Comparison of ENCODE assay signal across 9 cellular contexts in the genomic region with DNA sequence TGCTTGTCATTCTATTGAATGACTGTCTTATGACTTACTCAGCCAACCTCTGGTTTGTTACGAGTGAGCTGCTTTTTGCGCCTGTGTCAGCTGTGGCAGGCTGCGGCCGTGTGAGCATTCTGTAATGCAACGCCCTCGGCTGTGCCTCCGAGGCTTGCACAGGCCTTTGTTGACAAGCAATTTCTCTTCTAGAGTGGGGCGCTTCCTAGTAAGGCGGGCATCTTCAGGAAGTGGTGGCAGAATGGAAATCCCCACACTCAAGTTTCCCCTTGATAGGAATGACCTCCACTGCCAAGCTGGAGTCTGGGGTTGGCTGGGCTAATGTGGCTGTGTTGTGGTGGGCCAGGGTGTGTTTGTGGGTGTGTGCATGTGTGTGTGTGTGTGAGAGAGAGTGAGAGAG. TPM values are rescaled to one million over a fixed set of nuclear protein-coding genes. Genes with fewer than 3 reads are reported as not detected.
DNase-seq lines count a peak whose midpoint lies in the region; ATAC-seq and TF ChIP-seq lines count a peak whose summit lies in the region.
"Had no signal": no experiment of that assay in that cellular context is flagged by ENCODE, and none has a peak within 500 bp of the region (broad histone marks: within the 10 kb centered on the region; RNA-seq: fewer than 3 reads in every experiment).

No MANE protein-coding gene starts in this region.

- no peak for TF ChIP-seq POLR2A in GM18505 (IDR thresholded peaks at IDR 0.05; ENCODE audit: borderline replicate concordance, extremely low read depth, insufficient read depth, insufficient read length)

- no peak for ATAC-seq in GM18505 (IDR thresholded peaks at IDR 0.05; ENCODE audit: unreplicated experiment)
- ATAC-seq in GM21825 (IDR thresholded peaks at IDR 0.05; ENCODE audit: unreplicated experiment), result no peak
- no peak for ATAC-seq in Right ventricle myocardium superior (ENCODE audit: poor library complexity)

- DNase-seq in ELR (ENCODE audit: low read depth), result peak; percentile 29
- DNase-seq in SK-MEL-5 (ENCODE audit: low read depth, low spot score), result peak; percentile 32
- peak; percentile 82 for DNase-seq in activated effector memory CD4-positive, alpha-beta T cell treated with anti-CD3 and anti-CD28 coated beads, Interleukin-2, amount 50 U/mL, for 16 hours
- DNase-seq in renal cortical epithelial cell (ENCODE audit: low read depth), result peak; percentile 89
- no peak for DNase-seq in DMS114 treated with DMSO at 0.1 percent for 48 hours (lab: John Stamatoyannopoulos, UW; ENCODE audit: unreplicated experiment)
- no peak for DNase-seq in Right ventricle myocardium superior
- DNase-seq: Kasumi-1 had no signal

- in situ Hi-C loops in SK-MEL-5 (cut with HindIII; ENCODE audit: low pct_unique_long_range_greater_than_20kb, low sequenced_read_pairs), result no loop called here

- intact Hi-C loops in Right ventricle myocardium superior (cut with DNase I), result no loop called here

RNA-seq across cellular contexts. Expression of a gene that starts 20.2 kb away (rescaled TPM):
- total RNA-seq in SK-MEL-5 (2014; rRNA removed; shearing (Covaris generic)), result 0.21 and 0.48 TPM in 2 replicates
- polyA plus RNA-seq in SK-MEL-5 (2015; cell fraction: cytosol; rRNA removed), result 0.42 and 0.68 TPM in 2 replicates
- 0.19 and 0.84 TPM in 2 replicates for polyA plus RNA-seq in SK-MEL-5 (2015; cell fraction: nucleus; rRNA removed)
- 29.7 and 87.0 TPM in 2 replicates for total RNA-seq in renal cortical epithelial cell
- total RNA-seq in Right ventricle myocardium superior, result 35.4 TPM

RNA-seq across cellular contexts. Expression of a gene that starts 38.9 kb away (rescaled TPM):
- 136 and 147 TPM in 2 replicates for total RNA-seq in SK-MEL-5 (2014; rRNA removed; shearing (Covaris generic))
- 44.6 and 56.0 TPM in 2 replicates for polyA plus RNA-seq in SK-MEL-5 (2015; cell fraction: cytosol; rRNA removed)
- 11.8 and 17.5 TPM in 2 replicates for polyA plus RNA-seq in SK-MEL-5 (2015; cell fraction: nucleus; rRNA removed)
- total RNA-seq in renal cortical epithelial cell, result 44.0 and 51.1 TPM in 2 replicates
- total RNA-seq in Right ventricle myocardium superior, result 136 TPM

Comparison
In these comparisons a context has a peak if more than half of its experiments do, and no peak if none do; other contexts are left out.
1. DNase-seq: peak in ELR (single experiment), SK-MEL-5 (single experiment), activated effector memory CD4-positive, alpha-beta T cell treated with anti-CD3 and anti-CD28 coated beads, Interleukin-2, amount 50 U/mL, for 16 hours (single experiment) and renal cortical epithelial cell (single experiment); none in DMS114 treated with DMSO at 0.1 percent for 48 hours (single experiment) and Right ventricle myocardium superior (single experiment).
2. RNA of a gene that starts 20.2 kb away (total RNA-seq): 29.7 to 87.0 TPM in renal cortical epithelial cell and 35.4 TPM in Right ventricle myocardium superior (single experiment); 0.21 to 0.48 TPM in SK-MEL-5; every median in the first group is over 10 times any median in the second.